ENCODE assay signal across 1 cellular context in the genomic region with DNA sequence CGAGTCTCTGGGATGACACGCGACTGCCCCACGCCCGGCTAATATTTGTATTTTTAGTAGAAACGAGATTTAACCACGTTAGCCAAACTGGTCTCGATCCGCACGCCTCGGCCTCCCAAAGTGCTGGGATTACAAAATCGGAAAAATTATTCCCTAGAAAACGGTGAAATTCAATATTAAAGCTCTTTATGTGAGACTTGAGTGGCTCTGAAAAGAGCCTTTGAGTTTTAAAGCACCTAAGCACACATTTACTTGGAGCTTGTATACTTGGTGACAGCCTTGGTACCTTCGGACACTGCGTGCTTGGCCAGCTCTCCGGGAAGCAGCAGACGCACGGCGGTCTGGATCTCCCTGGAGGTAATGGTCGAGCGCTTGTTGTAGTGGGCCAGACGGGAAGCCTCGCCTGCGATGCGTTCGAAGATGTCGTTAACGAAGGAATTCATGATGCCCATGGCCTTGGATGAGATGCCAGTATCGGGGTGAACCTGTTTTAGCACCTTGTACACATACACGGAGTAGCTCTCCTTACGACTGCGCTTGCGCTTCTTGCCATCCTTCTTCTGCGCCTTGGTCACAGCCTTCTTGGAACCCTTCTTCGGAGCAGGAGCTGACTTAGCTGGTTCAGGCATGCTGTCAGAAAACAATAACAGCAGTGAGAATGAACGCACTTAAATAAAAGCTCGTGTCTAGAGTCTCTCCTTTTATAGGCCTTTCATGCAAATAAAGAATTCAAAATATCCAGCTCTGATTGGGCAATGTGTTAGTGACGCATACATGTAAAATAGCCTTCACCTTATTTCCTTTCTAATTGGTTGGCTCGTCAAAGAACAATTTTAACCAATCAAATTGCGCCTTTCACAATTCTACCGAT.
A peak's percentile ranks its signal among the peaks of the same experiment; 100 is the strongest.
TF ChIP-seq lines count a peak whose summit lies in the region.

No MANE protein-coding gene starts in this region.

TF ChIP-seq in WTC11, 78 proteins besides CTCF, POLR2A, EP300 and RAD21 (continued from another document and continues in another):
- TF ChIP-seq, protein P1, sequence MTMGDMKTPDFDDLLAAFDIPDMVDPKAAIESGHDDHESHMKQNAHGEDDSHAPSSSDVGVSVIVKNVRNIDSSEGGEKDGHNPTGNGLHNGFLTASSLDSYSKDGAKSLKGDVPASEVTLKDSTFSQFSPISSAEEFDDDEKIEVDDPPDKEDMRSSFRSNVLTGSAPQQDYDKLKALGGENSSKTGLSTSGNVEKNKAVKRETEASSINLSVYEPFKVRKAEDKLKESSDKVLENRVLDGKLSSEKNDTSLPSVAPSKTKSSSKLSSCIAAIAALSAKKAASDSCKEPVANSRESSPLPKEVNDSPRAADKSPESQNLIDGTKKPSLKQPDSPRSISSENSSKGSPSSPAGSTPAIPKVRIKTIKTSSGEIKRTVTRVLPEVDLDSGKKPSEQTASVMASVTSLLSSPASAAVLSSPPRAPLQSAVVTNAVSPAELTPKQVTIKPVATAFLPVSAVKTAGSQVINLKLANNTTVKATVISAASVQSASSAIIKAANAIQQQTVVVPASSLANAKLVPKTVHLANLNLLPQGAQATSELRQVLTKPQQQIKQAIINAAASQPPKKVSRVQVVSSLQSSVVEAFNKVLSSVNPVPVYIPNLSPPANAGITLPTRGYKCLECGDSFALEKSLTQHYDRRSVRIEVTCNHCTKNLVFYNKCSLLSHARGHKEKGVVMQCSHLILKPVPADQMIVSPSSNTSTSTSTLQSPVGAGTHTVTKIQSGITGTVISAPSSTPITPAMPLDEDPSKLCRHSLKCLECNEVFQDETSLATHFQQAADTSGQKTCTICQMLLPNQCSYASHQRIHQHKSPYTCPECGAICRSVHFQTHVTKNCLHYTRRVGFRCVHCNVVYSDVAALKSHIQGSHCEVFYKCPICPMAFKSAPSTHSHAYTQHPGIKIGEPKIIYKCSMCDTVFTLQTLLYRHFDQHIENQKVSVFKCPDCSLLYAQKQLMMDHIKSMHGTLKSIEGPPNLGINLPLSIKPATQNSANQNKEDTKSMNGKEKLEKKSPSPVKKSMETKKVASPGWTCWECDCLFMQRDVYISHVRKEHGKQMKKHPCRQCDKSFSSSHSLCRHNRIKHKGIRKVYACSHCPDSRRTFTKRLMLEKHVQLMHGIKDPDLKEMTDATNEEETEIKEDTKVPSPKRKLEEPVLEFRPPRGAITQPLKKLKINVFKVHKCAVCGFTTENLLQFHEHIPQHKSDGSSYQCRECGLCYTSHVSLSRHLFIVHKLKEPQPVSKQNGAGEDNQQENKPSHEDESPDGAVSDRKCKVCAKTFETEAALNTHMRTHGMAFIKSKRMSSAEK (CRISPR knock-in tag; IDR thresholded peaks at IDR 0.05; ENCODE audit: borderline replicate concordance), result peak; percentile 67; the same call in 1 of the 2 replicates
- TF ChIP-seq ATF1 (CRISPR knock-in tag; IDR thresholded peaks at IDR 0.05), result 0 out of 2 replicates have a peak, but pooled peaks have one; percentile 36
- 0 out of 2 replicates have a peak, but pooled peaks have one; percentile 13 for TF ChIP-seq ZNF317 (CRISPR knock-in tag; IDR thresholded peaks at IDR 0.05; ENCODE audit: borderline replicate concordance, low read depth)
- TF ChIP-seq, protein P2, sequence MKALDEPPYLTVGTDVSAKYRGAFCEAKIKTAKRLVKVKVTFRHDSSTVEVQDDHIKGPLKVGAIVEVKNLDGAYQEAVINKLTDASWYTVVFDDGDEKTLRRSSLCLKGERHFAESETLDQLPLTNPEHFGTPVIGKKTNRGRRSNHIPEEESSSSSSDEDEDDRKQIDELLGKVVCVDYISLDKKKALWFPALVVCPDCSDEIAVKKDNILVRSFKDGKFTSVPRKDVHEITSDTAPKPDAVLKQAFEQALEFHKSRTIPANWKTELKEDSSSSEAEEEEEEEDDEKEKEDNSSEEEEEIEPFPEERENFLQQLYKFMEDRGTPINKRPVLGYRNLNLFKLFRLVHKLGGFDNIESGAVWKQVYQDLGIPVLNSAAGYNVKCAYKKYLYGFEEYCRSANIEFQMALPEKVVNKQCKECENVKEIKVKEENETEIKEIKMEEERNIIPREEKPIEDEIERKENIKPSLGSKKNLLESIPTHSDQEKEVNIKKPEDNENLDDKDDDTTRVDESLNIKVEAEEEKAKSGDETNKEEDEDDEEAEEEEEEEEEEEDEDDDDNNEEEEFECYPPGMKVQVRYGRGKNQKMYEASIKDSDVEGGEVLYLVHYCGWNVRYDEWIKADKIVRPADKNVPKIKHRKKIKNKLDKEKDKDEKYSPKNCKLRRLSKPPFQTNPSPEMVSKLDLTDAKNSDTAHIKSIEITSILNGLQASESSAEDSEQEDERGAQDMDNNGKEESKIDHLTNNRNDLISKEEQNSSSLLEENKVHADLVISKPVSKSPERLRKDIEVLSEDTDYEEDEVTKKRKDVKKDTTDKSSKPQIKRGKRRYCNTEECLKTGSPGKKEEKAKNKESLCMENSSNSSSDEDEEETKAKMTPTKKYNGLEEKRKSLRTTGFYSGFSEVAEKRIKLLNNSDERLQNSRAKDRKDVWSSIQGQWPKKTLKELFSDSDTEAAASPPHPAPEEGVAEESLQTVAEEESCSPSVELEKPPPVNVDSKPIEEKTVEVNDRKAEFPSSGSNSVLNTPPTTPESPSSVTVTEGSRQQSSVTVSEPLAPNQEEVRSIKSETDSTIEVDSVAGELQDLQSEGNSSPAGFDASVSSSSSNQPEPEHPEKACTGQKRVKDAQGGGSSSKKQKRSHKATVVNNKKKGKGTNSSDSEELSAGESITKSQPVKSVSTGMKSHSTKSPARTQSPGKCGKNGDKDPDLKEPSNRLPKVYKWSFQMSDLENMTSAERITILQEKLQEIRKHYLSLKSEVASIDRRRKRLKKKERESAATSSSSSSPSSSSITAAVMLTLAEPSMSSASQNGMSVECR (CRISPR knock-in tag; IDR thresholded peaks at IDR 0.05; ENCODE audit: borderline replicate concordance), result peak; percentile 89
- TF ChIP-seq ZBTB21 (CRISPR knock-in tag; IDR thresholded peaks at IDR 0.05; ENCODE audit: borderline replicate concordance), result no peak
- no peak for TF ChIP-seq NR1H2 (CRISPR knock-in tag; IDR thresholded peaks at IDR 0.05)
- TF ChIP-seq FOXK1 (CRISPR knock-in tag; IDR thresholded peaks at IDR 0.05), result peak; percentile 61; the same call in 1 of the 2 replicates
- TF ChIP-seq, protein P3, sequence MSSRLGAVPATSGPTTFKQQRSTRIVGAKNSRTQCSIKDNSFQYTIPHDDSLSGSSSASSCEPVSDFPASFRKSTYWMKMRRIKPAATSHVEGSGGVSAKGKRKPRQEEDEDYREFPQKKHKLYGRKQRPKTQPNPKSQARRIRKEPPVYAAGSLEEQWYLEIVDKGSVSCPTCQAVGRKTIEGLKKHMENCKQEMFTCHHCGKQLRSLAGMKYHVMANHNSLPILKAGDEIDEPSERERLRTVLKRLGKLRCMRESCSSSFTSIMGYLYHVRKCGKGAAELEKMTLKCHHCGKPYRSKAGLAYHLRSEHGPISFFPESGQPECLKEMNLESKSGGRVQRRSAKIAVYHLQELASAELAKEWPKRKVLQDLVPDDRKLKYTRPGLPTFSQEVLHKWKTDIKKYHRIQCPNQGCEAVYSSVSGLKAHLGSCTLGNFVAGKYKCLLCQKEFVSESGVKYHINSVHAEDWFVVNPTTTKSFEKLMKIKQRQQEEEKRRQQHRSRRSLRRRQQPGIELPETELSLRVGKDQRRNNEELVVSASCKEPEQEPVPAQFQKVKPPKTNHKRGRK (CRISPR knock-in tag; IDR thresholded peaks at IDR 0.05; ENCODE audit: borderline replicate concordance), result no peak
- TF ChIP-seq CREB1 (CRISPR knock-in tag; IDR thresholded peaks at IDR 0.05), result peak; percentile 67; the same call in 1 of the 2 replicates
- no peak for TF ChIP-seq RORB (CRISPR knock-in tag; IDR thresholded peaks at IDR 0.05)
- TF ChIP-seq, protein P4, sequence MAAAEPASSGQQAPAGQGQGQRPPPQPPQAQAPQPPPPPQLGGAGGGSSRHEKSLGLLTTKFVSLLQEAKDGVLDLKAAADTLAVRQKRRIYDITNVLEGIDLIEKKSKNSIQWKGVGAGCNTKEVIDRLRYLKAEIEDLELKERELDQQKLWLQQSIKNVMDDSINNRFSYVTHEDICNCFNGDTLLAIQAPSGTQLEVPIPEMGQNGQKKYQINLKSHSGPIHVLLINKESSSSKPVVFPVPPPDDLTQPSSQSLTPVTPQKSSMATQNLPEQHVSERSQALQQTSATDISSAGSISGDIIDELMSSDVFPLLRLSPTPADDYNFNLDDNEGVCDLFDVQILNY (CRISPR knock-in tag; IDR thresholded peaks at IDR 0.05), result no peak
- TF ChIP-seq, protein P5, sequence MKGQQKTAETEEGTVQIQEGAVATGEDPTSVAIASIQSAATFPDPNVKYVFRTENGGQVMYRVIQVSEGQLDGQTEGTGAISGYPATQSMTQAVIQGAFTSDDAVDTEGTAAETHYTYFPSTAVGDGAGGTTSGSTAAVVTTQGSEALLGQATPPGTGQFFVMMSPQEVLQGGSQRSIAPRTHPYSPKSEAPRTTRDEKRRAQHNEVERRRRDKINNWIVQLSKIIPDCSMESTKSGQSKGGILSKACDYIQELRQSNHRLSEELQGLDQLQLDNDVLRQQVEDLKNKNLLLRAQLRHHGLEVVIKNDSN (CRISPR knock-in tag; IDR thresholded peaks at IDR 0.05), result peak; percentile 25; the same call in 1 of the 2 replicates
- TF ChIP-seq, protein P6, sequence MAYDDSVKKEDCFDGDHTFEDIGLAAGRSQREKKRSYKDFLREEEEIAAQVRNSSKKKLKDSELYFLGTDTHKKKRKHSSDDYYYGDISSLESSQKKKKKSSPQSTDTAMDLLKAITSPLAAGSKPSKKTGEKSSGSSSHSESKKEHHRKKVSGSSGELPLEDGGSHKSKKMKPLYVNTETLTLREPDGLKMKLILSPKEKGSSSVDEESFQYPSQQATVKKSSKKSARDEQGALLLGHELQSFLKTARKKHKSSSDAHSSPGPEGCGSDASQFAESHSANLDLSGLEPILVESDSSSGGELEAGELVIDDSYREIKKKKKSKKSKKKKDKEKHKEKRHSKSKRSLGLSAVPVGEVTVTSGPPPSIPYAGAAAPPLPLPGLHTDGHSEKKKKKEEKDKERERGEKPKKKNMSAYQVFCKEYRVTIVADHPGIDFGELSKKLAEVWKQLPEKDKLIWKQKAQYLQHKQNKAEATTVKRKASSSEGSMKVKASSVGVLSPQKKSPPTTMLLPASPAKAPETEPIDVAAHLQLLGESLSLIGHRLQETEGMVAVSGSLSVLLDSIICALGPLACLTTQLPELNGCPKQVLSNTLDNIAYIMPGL (CRISPR knock-in tag; IDR thresholded peaks at IDR 0.05), result peak; percentile 83
- TF ChIP-seq CREM (CRISPR knock-in tag; IDR thresholded peaks at IDR 0.05), result 0 out of 2 replicates have a peak, but pooled peaks have one; percentile 44
- TF ChIP-seq, protein P7, sequence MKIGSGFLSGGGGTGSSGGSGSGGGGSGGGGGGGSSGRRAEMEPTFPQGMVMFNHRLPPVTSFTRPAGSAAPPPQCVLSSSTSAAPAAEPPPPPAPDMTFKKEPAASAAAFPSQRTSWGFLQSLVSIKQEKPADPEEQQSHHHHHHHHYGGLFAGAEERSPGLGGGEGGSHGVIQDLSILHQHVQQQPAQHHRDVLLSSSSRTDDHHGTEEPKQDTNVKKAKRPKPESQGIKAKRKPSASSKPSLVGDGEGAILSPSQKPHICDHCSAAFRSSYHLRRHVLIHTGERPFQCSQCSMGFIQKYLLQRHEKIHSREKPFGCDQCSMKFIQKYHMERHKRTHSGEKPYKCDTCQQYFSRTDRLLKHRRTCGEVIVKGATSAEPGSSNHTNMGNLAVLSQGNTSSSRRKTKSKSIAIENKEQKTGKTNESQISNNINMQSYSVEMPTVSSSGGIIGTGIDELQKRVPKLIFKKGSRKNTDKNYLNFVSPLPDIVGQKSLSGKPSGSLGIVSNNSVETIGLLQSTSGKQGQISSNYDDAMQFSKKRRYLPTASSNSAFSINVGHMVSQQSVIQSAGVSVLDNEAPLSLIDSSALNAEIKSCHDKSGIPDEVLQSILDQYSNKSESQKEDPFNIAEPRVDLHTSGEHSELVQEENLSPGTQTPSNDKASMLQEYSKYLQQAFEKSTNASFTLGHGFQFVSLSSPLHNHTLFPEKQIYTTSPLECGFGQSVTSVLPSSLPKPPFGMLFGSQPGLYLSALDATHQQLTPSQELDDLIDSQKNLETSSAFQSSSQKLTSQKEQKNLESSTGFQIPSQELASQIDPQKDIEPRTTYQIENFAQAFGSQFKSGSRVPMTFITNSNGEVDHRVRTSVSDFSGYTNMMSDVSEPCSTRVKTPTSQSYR (CRISPR knock-in tag; IDR thresholded peaks at IDR 0.05), result no peak
- TF ChIP-seq NFE2L1 (CRISPR knock-in tag; IDR thresholded peaks at IDR 0.05), result 0 out of 2 replicates have a peak, but pooled peaks have one; percentile 64
- TF ChIP-seq, protein P8, sequence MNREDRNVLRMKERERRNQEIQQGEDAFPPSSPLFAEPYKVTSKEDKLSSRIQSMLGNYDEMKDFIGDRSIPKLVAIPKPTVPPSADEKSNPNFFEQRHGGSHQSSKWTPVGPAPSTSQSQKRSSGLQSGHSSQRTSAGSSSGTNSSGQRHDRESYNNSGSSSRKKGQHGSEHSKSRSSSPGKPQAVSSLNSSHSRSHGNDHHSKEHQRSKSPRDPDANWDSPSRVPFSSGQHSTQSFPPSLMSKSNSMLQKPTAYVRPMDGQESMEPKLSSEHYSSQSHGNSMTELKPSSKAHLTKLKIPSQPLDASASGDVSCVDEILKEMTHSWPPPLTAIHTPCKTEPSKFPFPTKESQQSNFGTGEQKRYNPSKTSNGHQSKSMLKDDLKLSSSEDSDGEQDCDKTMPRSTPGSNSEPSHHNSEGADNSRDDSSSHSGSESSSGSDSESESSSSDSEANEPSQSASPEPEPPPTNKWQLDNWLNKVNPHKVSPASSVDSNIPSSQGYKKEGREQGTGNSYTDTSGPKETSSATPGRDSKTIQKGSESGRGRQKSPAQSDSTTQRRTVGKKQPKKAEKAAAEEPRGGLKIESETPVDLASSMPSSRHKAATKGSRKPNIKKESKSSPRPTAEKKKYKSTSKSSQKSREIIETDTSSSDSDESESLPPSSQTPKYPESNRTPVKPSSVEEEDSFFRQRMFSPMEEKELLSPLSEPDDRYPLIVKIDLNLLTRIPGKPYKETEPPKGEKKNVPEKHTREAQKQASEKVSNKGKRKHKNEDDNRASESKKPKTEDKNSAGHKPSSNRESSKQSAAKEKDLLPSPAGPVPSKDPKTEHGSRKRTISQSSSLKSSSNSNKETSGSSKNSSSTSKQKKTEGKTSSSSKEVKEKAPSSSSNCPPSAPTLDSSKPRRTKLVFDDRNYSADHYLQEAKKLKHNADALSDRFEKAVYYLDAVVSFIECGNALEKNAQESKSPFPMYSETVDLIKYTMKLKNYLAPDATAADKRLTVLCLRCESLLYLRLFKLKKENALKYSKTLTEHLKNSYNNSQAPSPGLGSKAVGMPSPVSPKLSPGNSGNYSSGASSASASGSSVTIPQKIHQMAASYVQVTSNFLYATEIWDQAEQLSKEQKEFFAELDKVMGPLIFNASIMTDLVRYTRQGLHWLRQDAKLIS (CRISPR knock-in tag; IDR thresholded peaks at IDR 0.05; ENCODE audit: borderline replicate concordance), result no peak
- peak; percentile 56; the same call in 1 of the 2 replicates for TF ChIP-seq SMAD3 (CRISPR knock-in tag; IDR thresholded peaks at IDR 0.05; ENCODE audit: borderline replicate concordance)
- TF ChIP-seq, protein P9, sequence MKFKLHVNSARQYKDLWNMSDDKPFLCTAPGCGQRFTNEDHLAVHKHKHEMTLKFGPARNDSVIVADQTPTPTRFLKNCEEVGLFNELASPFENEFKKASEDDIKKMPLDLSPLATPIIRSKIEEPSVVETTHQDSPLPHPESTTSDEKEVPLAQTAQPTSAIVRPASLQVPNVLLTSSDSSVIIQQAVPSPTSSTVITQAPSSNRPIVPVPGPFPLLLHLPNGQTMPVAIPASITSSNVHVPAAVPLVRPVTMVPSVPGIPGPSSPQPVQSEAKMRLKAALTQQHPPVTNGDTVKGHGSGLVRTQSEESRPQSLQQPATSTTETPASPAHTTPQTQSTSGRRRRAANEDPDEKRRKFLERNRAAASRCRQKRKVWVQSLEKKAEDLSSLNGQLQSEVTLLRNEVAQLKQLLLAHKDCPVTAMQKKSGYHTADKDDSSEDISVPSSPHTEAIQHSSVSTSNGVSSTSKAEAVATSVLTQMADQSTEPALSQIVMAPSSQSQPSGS (CRISPR knock-in tag; IDR thresholded peaks at IDR 0.05; ENCODE audit: borderline replicate concordance, low read depth), result no peak
- peak; percentile 51; the same call in 1 of the 2 replicates for TF ChIP-seq KAT7 (CRISPR knock-in tag; IDR thresholded peaks at IDR 0.05; ENCODE audit: borderline replicate concordance)
- TF ChIP-seq FOXP1 (CRISPR knock-in tag; IDR thresholded peaks at IDR 0.05; ENCODE audit: borderline replicate concordance), result peak; percentile 83
- TF ChIP-seq ZNF671 (CRISPR knock-in tag; IDR thresholded peaks at IDR 0.05), result peak; percentile 80; the same call in 1 of the 2 replicates
